Comparison of ENCODE assay signal across 10 cellular contexts in the genomic region with DNA sequence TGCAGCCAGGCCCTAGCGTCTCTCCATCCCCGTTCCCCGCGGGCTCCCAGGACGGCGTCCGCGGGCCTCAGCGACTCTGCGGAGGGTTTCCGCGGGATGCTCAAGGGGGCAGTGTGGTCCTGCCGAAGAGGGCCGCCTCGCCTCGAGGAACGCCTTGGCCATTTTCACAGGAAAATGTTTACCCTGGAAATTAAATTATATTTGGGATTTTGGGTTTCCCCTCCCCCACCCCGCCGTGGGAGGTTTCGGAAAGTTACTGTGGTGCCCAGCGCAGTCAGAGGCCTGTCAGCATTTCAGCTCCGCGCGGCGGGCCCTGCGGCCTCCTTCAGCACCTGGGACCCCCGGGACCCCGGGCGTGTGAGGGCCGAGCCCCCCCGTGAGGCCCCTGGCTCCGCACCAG.
A peak's percentile ranks its signal among the peaks of the same experiment; 100 is the strongest.
DNase-seq lines count a peak whose midpoint lies in the region; TF ChIP-seq lines count a peak whose summit lies in the region.
"Had no signal": no experiment of that assay in that cellular context is flagged by ENCODE, and none has a peak within 500 bp of the region (broad histone marks: within the 10 kb centered on the region; RNA-seq: fewer than 3 reads in every experiment).

No MANE protein-coding gene starts in this region.

- peak overlapping the region; percentile 77 for H3K18ac ChIP-seq in mesendoderm (ENCODE audit: low read length)

- no peaks in the 10 kb centered on the region for H3K27me3 ChIP-seq in endodermal cell (ENCODE audit: control insufficient read depth, insufficient read depth, low read length, poor library complexity, severe bottlenecking)
- no peaks in the 10 kb centered on the region for H3K27me3 ChIP-seq in mesendoderm (ENCODE audit: insufficient read depth, low read length, poor library complexity)
- H3K27me3 ChIP-seq in uterus = no peaks in the 10 kb centered on the region

- no peak overlapping the region for H4K8ac ChIP-seq in mesendoderm (ENCODE audit: low read depth, low read length)

- H3K23ac ChIP-seq in mesendoderm (ENCODE audit: low read length) = no peak overlapping the region

- peak; percentile 89 for TF ChIP-seq CTCF in endodermal cell (conservative IDR thresholded peaks at IDR 0.05)
- peak in 2 of 4 experiments; percentile 30 to 58 for TF ChIP-seq CTCF in uterus (IDR thresholded peaks at IDR 0.05)

- no peaks in the 10 kb centered on the region for H3K36me3 Mint-ChIP-seq in endodermal cell (ENCODE audit: low read depth)
- H3K36me3 Mint-ChIP-seq: naive thymus-derived CD4-positive, alpha-beta T cell had no signal

- peak overlapping the region; percentile 45 for H3K4me2 ChIP-seq in mesendoderm (ENCODE audit: low read length)
- H3K4me2 ChIP-seq: KMS-11 had no signal

- peaks cover 20% of the 10 kb centered on the region for H3K27me3 Mint-ChIP-seq in endodermal cell (ENCODE audit: insufficient read depth)

- H4K5ac ChIP-seq in mesendoderm (ENCODE audit: low read length) = no peak overlapping the region

- H3K4me3 Mint-ChIP-seq in endodermal cell = peak overlapping the region; percentile 37

- H2AK5ac ChIP-seq in mesendoderm (ENCODE audit: low read length) = no peak overlapping the region

- H2BK5ac ChIP-seq in mesendoderm (ENCODE audit: low read length) = no peak overlapping the region

- peak overlapping the region; percentile 65 for H3K56ac ChIP-seq in mesendoderm (ENCODE audit: low read length)

- no peaks in the 10 kb centered on the region for H3K79me1 ChIP-seq in mesendoderm (ENCODE audit: low read length)

- H3K4me1 ChIP-seq in endodermal cell (ENCODE audit: control insufficient read depth, insufficient read depth, low read length) (no peaks in the 10 kb centered on the region), mesendoderm (ENCODE audit: control insufficient read depth, low read depth, low read length) (no peaks in the 10 kb centered on the region), uterus (no peaks in the 10 kb centered on the region)

- no peaks in the 10 kb centered on the region for H3K36me3 ChIP-seq in endodermal cell (ENCODE audit: control insufficient read depth, insufficient read depth, low read length)
- no peaks in the 10 kb centered on the region for H3K36me3 ChIP-seq in mesendoderm (ENCODE audit: control insufficient read depth, insufficient read depth, low read length)
- H3K36me3 ChIP-seq in uterus = no peaks in the 10 kb centered on the region

- no peak overlapping the region for H3K4ac ChIP-seq in mesendoderm (ENCODE audit: low read depth, low read length)

- H3K27ac ChIP-seq in endodermal cell (ENCODE audit: low read depth, low read length) (no peak overlapping the region), mesendoderm (ENCODE audit: low read depth, low read length) (no peak overlapping the region), uterus (no peak overlapping the region)
- H3K27ac ChIP-seq: KMS-11 had no signal

- no peak for TF ChIP-seq POLR2A in uterus (IDR thresholded peaks at IDR 0.05)

- DNase-seq in EL = peak; percentile 49
- peak; percentile 86 for DNase-seq in NCI-H2227 (lab: John Stamatoyannopoulos, UW; ENCODE audit: unreplicated experiment)
- peak; percentile 93 for DNase-seq in endodermal cell
- DNase-seq in mesendoderm = peak; percentile 68
- peak; percentile 13 to 41 for DNase-seq in uterus
- DNase-seq in T-helper 2 cell = no peak
- DNase-seq in DMS79 (lab: John Stamatoyannopoulos, UW) = no peak
- no peak for DNase-seq in SW 1271 (lab: John Stamatoyannopoulos, UW)

- H3K79me2 ChIP-seq in mesendoderm (ENCODE audit: control insufficient read depth, insufficient read depth, low read length) = no peaks in the 10 kb centered on the region

- no peak overlapping the region for H3K9ac ChIP-seq in endodermal cell (ENCODE audit: extremely low read depth, low read length, poor library complexity, severe bottlenecking)
- H3K9ac ChIP-seq in mesendoderm (ENCODE audit: low read length) = peak overlapping the region; percentile 59
- H3K9ac ChIP-seq: KMS-11 had no signal

- H2BK120ac ChIP-seq in mesendoderm (ENCODE audit: low read depth, low read length) = no peak overlapping the region

- intact Hi-C loops in uterus (cut with DNase I; ENCODE audit: low total_unique reads) = no loop called here

- H3K4me3 ChIP-seq in endodermal cell (ENCODE audit: low read length) = no peak overlapping the region
- H3K4me3 ChIP-seq in mesendoderm (ENCODE audit: low read length) = no peak overlapping the region
- no peak overlapping the region for H3K4me3 ChIP-seq in uterus

- H2BK15ac ChIP-seq in mesendoderm (replicated peaks; ENCODE audit: low read depth) = no peak overlapping the region

- H3K9me3 ChIP-seq in endodermal cell (ENCODE audit: control insufficient read depth, low read length) = no peaks in the 10 kb centered on the region
- no peaks in the 10 kb centered on the region for H3K9me3 ChIP-seq in uterus

- H3K27ac Mint-ChIP-seq in endodermal cell = no peak overlapping the region
- H3K27ac Mint-ChIP-seq: naive thymus-derived CD4-positive, alpha-beta T cell had no signal

- WGBS in endodermal cell (ENCODE audit: insufficient coverage in 1 of 2, insufficient read length in 1 of 2), 2 experiments = 11% methylated on average over 27 of the region's 32 CpGs; no CpG with 5 or more reads in 1 of the 2 experiments
- WGBS in mesendoderm (ENCODE audit: extremely low coverage, insufficient coverage, low lambda C conversion rate) = no CpG with 5 or more reads among the region's 32 CpGs

- no peaks in the 10 kb centered on the region for H3K9me3 Mint-ChIP-seq in endodermal cell

- peaks cover 3% of the 10 kb centered on the region for H3K4me1 Mint-ChIP-seq in endodermal cell
- H3K4me1 Mint-ChIP-seq: naive thymus-derived CD4-positive, alpha-beta T cell had no signal

Comparison
In these comparisons a context has a peak if more than half of its experiments do, and no peak if none do; other contexts are left out.
1. DNase-seq: peak in EL (single experiment), NCI-H2227 (single experiment), endodermal cell (single experiment), mesendoderm (single experiment) and uterus (2 of 2); none in T-helper 2 cell (0 of 5), DMS79 (single experiment) and SW 1271 (0 of 2).